In genomic region chr7:157383868-157384267, GRCh38 we compare ENCODE assay signal across 20 cellular contexts.
"Had no signal": no experiment of that assay in that cellular context is flagged by ENCODE, and none has a peak within 500 bp of the region (broad histone marks: within the 10 kb centered on the region; RNA-seq: fewer than 3 reads in every experiment).

No MANE protein-coding gene starts in this region.

- DNase-seq: colonic mucosa; effector CD8-positive, alpha-beta T cell; endodermal cell; esophagus squamous epithelium; foreskin melanocyte; left ventricle myocardium superior; lower lobe of right lung; naive thymus-derived CD8-positive, alpha-beta T cell; occipital lobe; ovary; psoas muscle; right cardiac atrium; spleen; stimulated activated CD4-positive, alpha-beta T cell treated with anti-CD3 and anti-CD28 coated beads, Interleukin-4, amount 100 ng/mL, for 4 hours; stimulated activated naive CD8-positive, alpha-beta T cell treated with anti-CD3 and anti-CD28 coated beads, Interleukin-15, Interleukin-2, amounts not matched to agents 100 U/mL and 50 U/mL, for 24 hours; substantia nigra; testis; tibial artery had no signal

- H3K27ac ChIP-seq: colonic mucosa, esophagus squamous epithelium, lower lobe of right lung, ovary, psoas muscle, skin epidermis, spleen, tibial artery had no signal

- H3K27me3 ChIP-seq: colonic mucosa, esophagus squamous epithelium, ovary, spleen, testis, tibial artery had no signal

- H3K4me3 ChIP-seq: colonic mucosa, esophagus squamous epithelium, lower lobe of right lung, ovary, psoas muscle, skin epidermis, spleen, testis, tibial artery had no signal

- H3K9me3 ChIP-seq: colonic mucosa, esophagus squamous epithelium, lower lobe of right lung, ovary, psoas muscle, spleen, testis, tibial artery had no signal

- H3K4me1 ChIP-seq: colonic mucosa, lower lobe of right lung had no signal

- H3K36me3 ChIP-seq: ovary had no signal

- ATAC-seq: naive thymus-derived CD8-positive, alpha-beta T cell; stimulated activated memory B cell treated with anti-CD40 and anti-IgM and Interleukin-4, amounts not matched to agents 10 μg/mL and 1 μg/mL and 100 μg/mL, for 72 hours; stimulated activated naive CD8-positive, alpha-beta T cell treated with anti-CD3 and anti-CD28 coated beads, Interleukin-15, Interleukin-2, amounts not matched to agents 100 U/mL and 50 U/mL, for 24 hours had no signal
